Comparison of ENCODE assay signal across 23 cellular contexts in the genomic region with DNA sequence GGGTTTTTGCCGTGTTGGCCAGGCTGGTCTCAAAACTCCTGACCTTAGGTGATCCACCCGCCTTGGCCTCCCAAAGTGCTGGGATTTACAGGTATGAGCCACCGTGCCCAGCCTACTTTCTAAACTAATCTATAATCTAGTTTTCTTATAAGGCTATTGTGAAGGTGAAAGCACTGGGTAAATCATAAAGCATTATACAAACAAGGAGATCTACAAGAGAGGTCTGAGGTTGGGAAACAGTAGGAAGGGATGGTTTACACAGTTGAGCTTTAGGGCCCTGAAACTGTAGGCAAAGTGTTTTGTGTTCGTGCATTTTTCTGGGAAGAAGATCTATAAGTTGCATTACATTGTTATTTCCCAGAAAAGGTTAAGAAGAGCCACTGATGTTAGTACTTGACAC.
"Had no signal": no experiment of that assay in that cellular context is flagged by ENCODE, and none has a peak within 500 bp of the region (broad histone marks: within the 10 kb centered on the region; RNA-seq: fewer than 3 reads in every experiment).

No MANE protein-coding gene starts in this region.

- FAIRE-seq: colon, endothelial cell of umbilical vein, frontal cortex, kidney had no signal

- H3K4me1 Mint-ChIP-seq: immature natural killer cell, mesothelial cell of epicardium, naive B cell had no signal

- DNase-seq: cortex of kidney; effector CD8-positive, alpha-beta T cell; effector memory CD8-positive, alpha-beta T cell; heart left ventricle; hypothalamus; immature natural killer cell; islet precursor cell; kidney; kidney glomerular epithelial cell; left lung; left ventricle myocardium superior; lower lobe of right lung; mesenchymal stem cell; naive B cell had no signal

- H3K36me3 ChIP-seq: esophagus muscularis mucosa, gastroesophageal sphincter, heart left ventricle, left lung, lower lobe of right lung had no signal

- ATAC-seq: effector memory CD8-positive, alpha-beta T cell; gastroesophageal sphincter; heart left ventricle; left lung; left ventricle myocardium superior; lower lobe of right lung had no signal

- H3K27ac ChIP-seq: esophagus muscularis mucosa, foreskin keratinocyte, gastroesophageal sphincter, heart left ventricle, hepatocyte, left lung, lower lobe of right lung had no signal

- H3K79me2 ChIP-seq: hepatocyte had no signal

- H3K9me3 Mint-ChIP-seq: dendritic cell treated with granulocyte-macrophage colony-stimulating factor and Interleukin-4, amounts not matched to agents 40 ng/mL and 50 ng/mL, for 4 days; effector memory CD8-positive, alpha-beta T cell; immature natural killer cell; mesothelial cell of epicardium; naive B cell had no signal

- H3K4me2 ChIP-seq: hepatocyte had no signal

- H3K4me3 ChIP-seq: esophagus muscularis mucosa, gastroesophageal sphincter, heart left ventricle, hepatocyte, left lung, lower lobe of right lung had no signal

- H3K9me3 ChIP-seq: esophagus muscularis mucosa, gastroesophageal sphincter, heart left ventricle, left lung, lower lobe of right lung had no signal

- H3K27ac Mint-ChIP-seq: dendritic cell treated with granulocyte-macrophage colony-stimulating factor and Interleukin-4, amounts not matched to agents 40 ng/mL and 50 ng/mL, for 4 days; effector memory CD8-positive, alpha-beta T cell; immature natural killer cell; mesothelial cell of epicardium; naive B cell had no signal

- H3K4me3 Mint-ChIP-seq: dendritic cell treated with granulocyte-macrophage colony-stimulating factor and Interleukin-4, amounts not matched to agents 40 ng/mL and 50 ng/mL, for 4 days; effector memory CD8-positive, alpha-beta T cell; immature natural killer cell; mesothelial cell of epicardium; naive B cell had no signal

- H3K27me3 ChIP-seq: foreskin keratinocyte, hepatocyte had no signal

- H2AFZ ChIP-seq: hepatocyte had no signal

- H3K36me3 Mint-ChIP-seq: immature natural killer cell, mesothelial cell of epicardium, naive B cell had no signal

- H3K4me1 ChIP-seq: esophagus muscularis mucosa, gastroesophageal sphincter, heart left ventricle, left lung, lower lobe of right lung had no signal
